ENCODE assay signal across 7 cellular contexts in genomic region chr17:80959330-80960036, GRCh38. TPM values are rescaled to one million over a fixed set of nuclear protein-coding genes. Genes with fewer than 3 reads are reported as not detected.
DNase-seq lines count a peak whose midpoint lies in the region; ATAC-seq lines count a peak whose summit lies in the region.

No MANE protein-coding gene starts in this region.

- H3K27ac ChIP-seq in urinary bladder (ENCODE audit: low read depth) = peak overlapping the region; percentile 64

- WGBS in urinary bladder = 24% methylated on average over 23 of the region's 23 CpGs

- peak; percentile 46 for ATAC-seq in esophagus mucosa

- no peaks in the 10 kb centered on the region for H3K4me1 ChIP-seq in urinary bladder (ENCODE audit: insufficient read depth)

- DNase-seq in NCI-H1092 treated with DMSO at 0.1 percent for 48 hours (lab: John Stamatoyannopoulos, UW) (peak; percentile 80), midbrain (lab: John Stamatoyannopoulos, UW) (peak; percentile 53), GOT3 (lab: John Stamatoyannopoulos, UW) (no peak), HK-2 (ENCODE audit: unreplicated experiment) (no peak)
- no peak for DNase-seq in stimulated activated naive CD4-positive, alpha-beta T cell (lab: John Stamatoyannopoulos, UW)

- no peak overlapping the region for H3K4me3 ChIP-seq in urinary bladder (ENCODE audit: low read depth, low read length)

- H3K36me3 ChIP-seq in urinary bladder (ENCODE audit: insufficient read depth) = no peaks in the 10 kb centered on the region

RNA-seq across cellular contexts. Expression of gene CHMP6, which starts 32.2 kb away (rescaled TPM):
- 22.2 TPM for total RNA-seq in esophagus mucosa
- total RNA-seq in urinary bladder = 13.1 TPM
- 36.2 TPM for polyA plus RNA-seq in urinary bladder

Comparison
In these comparisons a context has a peak if more than half of its experiments do, and no peak if none do; other contexts are left out.
1. DNase-seq: peak in NCI-H1092 treated with DMSO at 0.1 percent for 48 hours (single experiment) and midbrain (single experiment); none in GOT3 (single experiment), stimulated activated naive CD4-positive, alpha-beta T cell (0 of 6) and HK-2 (single experiment).